ENCODE assay signal across 9 cellular contexts in the genomic region with DNA sequence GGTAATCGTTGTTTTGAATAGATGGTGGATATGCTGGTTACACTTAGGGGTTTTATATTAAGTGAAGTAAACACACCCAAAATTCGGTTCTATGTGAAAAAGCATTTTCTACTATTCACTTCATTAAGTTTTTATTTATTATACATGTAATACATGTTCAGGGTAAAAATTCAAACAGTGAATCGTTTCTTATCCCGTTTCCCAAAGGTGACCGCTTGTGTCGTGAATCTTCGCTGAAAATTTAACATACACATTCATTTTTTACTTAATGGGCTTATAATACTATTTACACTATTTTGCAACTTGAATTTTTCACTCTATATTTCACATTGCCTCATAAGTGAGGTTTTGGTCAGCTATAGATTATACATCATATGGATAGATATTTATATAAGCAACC. TPM values are rescaled to one million over a fixed set of nuclear protein-coding genes. Genes with fewer than 3 reads are reported as not detected.
A peak's percentile ranks its signal among the peaks of the same experiment; 100 is the strongest.
DNase-seq lines count a peak whose midpoint lies in the region; FAIRE-seq and TF ChIP-seq lines count a peak whose summit lies in the region.
"Had no signal": no experiment of that assay in that cellular context is flagged by ENCODE, and none has a peak within 500 bp of the region (broad histone marks: within the 10 kb centered on the region; RNA-seq: fewer than 3 reads in every experiment).

No MANE protein-coding gene starts in this region.

- peak overlapping the region; percentile 86 for H3K9ac ChIP-seq in keratinocyte (ENCODE audit: control insufficient read depth, extremely low read depth, insufficient read depth, low read length)

- no peak for TF ChIP-seq CTCF in keratinocyte (optimal IDR thresholded peaks at IDR 0.05 in 1 of 3, IDR thresholded peaks at IDR 0.05 in 1 of 3, conservative IDR thresholded peaks at IDR 0.05 in 1 of 3; ENCODE audit: extremely low read depth in 1 of 3, insufficient read depth in 2 of 3, low read length in 3 of 3)

- H3K27me3 ChIP-seq in ACC112 (ENCODE audit: insufficient read depth, low read length) = no peaks in the 10 kb centered on the region
- no peaks in the 10 kb centered on the region for H3K27me3 ChIP-seq in H7 (ENCODE audit: control insufficient read depth, insufficient read depth, low read length)
- H3K27me3 ChIP-seq in keratinocyte (ENCODE audit: control insufficient read depth, extremely low read depth, insufficient read depth, low read length) = no peaks in the 10 kb centered on the region
- H3K27me3 ChIP-seq in small intestine (ENCODE audit: control insufficient read depth in 2 of 2, insufficient read depth in 2 of 2, low read length in 2 of 2) = no peaks in the 10 kb centered on the region

- FAIRE-seq in keratinocyte (lab: Jason Lieb, UNC) (no peak), small intestine (lab: Jason Lieb, UNC) (no peak)

- no peak overlapping the region for H3K27ac Mint-ChIP-seq in activated naive CD8-positive, alpha-beta T cell treated with anti-CD3 and anti-CD28 coated beads for 36 hours

- peaks cover 34% of the 10 kb centered on the region for H3K4me1 Mint-ChIP-seq in activated naive CD8-positive, alpha-beta T cell treated with anti-CD3 and anti-CD28 coated beads for 36 hours

- no peak for DNase-seq in H7
- no peak for DNase-seq in activated naive CD8-positive, alpha-beta T cell treated with anti-CD3 and anti-CD28 coated beads for 36 hours
- DNase-seq in keratinocyte (ENCODE audit: low read depth, low spot score) = no peak
- DNase-seq in small intestine = no peak
- DNase-seq in islet precursor cell = no peak
- no peak for DNase-seq in medulla oblongata (ENCODE audit: extremely low spot score)
- no peak for DNase-seq in NCI-H226
- DNase-seq: NCI-H1092 treated with DMSO at 0.1 percent for 48 hours had no signal

- no peaks in the 10 kb centered on the region for H3K27me3 Mint-ChIP-seq in activated naive CD8-positive, alpha-beta T cell treated with anti-CD3 and anti-CD28 coated beads for 36 hours

- dilution Hi-C loops in keratinocyte (cut with MboI; ENCODE audit: extremely low pct_ligation_motif_present, low sequenced_read_pairs) = no loop called here

- peaks cover 2% of the 10 kb centered on the region for H4K20me1 ChIP-seq in keratinocyte (ENCODE audit: control insufficient read depth, extremely low read depth, insufficient read depth, low read length)

- H3K9me3 ChIP-seq in keratinocyte (ENCODE audit: control insufficient read depth, low read depth, low read length) (no peaks in the 10 kb centered on the region), small intestine (ENCODE audit: control insufficient read depth, low read depth) (no peaks in the 10 kb centered on the region)

- H3K79me2 ChIP-seq in ACC112 (ENCODE audit: control insufficient read depth, insufficient read depth, low read length, unreplicated experiment) (peaks cover 65% of the 10 kb centered on the region), keratinocyte (ENCODE audit: control insufficient read depth, insufficient read depth, low read length) (peaks cover 62% of the 10 kb centered on the region)

- no peaks in the 10 kb centered on the region for H3K9me3 Mint-ChIP-seq in activated naive CD8-positive, alpha-beta T cell treated with anti-CD3 and anti-CD28 coated beads for 36 hours

- H3K27ac ChIP-seq in ACC112 (ENCODE audit: low read depth, low read length) (peak overlapping the region; percentile 74), keratinocyte (ENCODE audit: control insufficient read depth, insufficient read depth, low read length) (peak overlapping the region; percentile 8), small intestine (ENCODE audit: low read depth in 1 of 2, low read length in 1 of 2) (no peak overlapping the region)

- peaks cover 10% of the 10 kb centered on the region; the same call in 1 of the 2 replicates for H3K36me3 ChIP-seq in ACC112 (ENCODE audit: insufficient read depth, low read length)
- peaks cover 2% of the 10 kb centered on the region for H3K36me3 ChIP-seq in H7 (replicated peaks; ENCODE audit: control insufficient read depth, insufficient read depth, low read length)
- peaks cover 0 to 8% of the 10 kb centered on the region in 2 experiments for H3K36me3 ChIP-seq in keratinocyte (ENCODE audit: control insufficient read depth in 2 of 2, extremely low read depth in 1 of 2, insufficient read depth in 2 of 2, low read length in 2 of 2)
- H3K36me3 ChIP-seq in small intestine (ENCODE audit: control insufficient read depth in 2 of 2, insufficient read depth in 2 of 2, low read length in 2 of 2) = no peaks in the 10 kb centered on the region

- H3K4me1 ChIP-seq in ACC112 (ENCODE audit: control insufficient read depth, insufficient read depth, low read length, unreplicated experiment) (peaks cover 43% of the 10 kb centered on the region), keratinocyte (ENCODE audit: control insufficient read depth, extremely low read depth, insufficient read depth, low read length) (peaks cover 23% of the 10 kb centered on the region), small intestine (ENCODE audit: control insufficient read depth in 2 of 2, insufficient read depth in 1 of 2, low read depth in 1 of 2, low read length in 1 of 2) (peaks cover 0 to 5% of the 10 kb centered on the region in 2 donors)

- WGBS in small intestine, 3 donors = 50 to 63% (median 53%) methylated on average over 7 of the region's 7 CpGs

- H3K4me3 ChIP-seq in ACC112 (ENCODE audit: low read depth, low read length) = peak overlapping the region; percentile 96
- H3K4me3 ChIP-seq in H7 (ENCODE audit: insufficient read depth, low read depth, low read length) = peak overlapping the region; percentile 89; the same call in 1 of the 2 replicates
- H3K4me3 ChIP-seq in keratinocyte (ENCODE audit: control insufficient read depth in 2 of 3, extremely low read depth in 1 of 3, insufficient read depth in 2 of 3, low read depth in 1 of 3, low read length in 3 of 3) = peak overlapping the region; percentile 85 to 99 (median 96)
- H3K4me3 ChIP-seq in small intestine (ENCODE audit: low read depth in 1 of 2, low read length in 2 of 2) = no peak overlapping the region

- H3K9me1 ChIP-seq in keratinocyte (ENCODE audit: control insufficient read depth, extremely low read depth, insufficient read depth, low read length) = no peaks in the 10 kb centered on the region

- peak overlapping the region; percentile 90 for H3K4me2 ChIP-seq in keratinocyte (ENCODE audit: control insufficient read depth, extremely low read depth, insufficient read depth, low read depth, low read length)

- peak overlapping the region; percentile 93 for H3K4me3 Mint-ChIP-seq in activated naive CD8-positive, alpha-beta T cell treated with anti-CD3 and anti-CD28 coated beads for 36 hours

- H3K36me3 Mint-ChIP-seq in activated naive CD8-positive, alpha-beta T cell treated with anti-CD3 and anti-CD28 coated beads for 36 hours = peaks cover 23% of the 10 kb centered on the region

- H2AFZ ChIP-seq in ACC112 (ENCODE audit: low read length, unreplicated experiment) (no peak overlapping the region), keratinocyte (ENCODE audit: control insufficient read depth, low read length) (no peak overlapping the region)

RNA-seq across cellular contexts. Expression of a gene that starts 24.5 kb away (rescaled TPM):
- total RNA-seq in H7 (2014; rRNA removed; shearing (Covaris generic)) = 394 and 404 TPM in 2 replicates
- 100 to 1,000 TPM; 270 to 277 TPM for total RNA-seq in activated naive CD8-positive, alpha-beta T cell treated with anti-CD3 and anti-CD28 coated beads for 36 hours
- polyA plus RNA-seq in keratinocyte = 88.1 to 130 TPM (median 115 TPM) in 3 replicates
- polyA plus RNA-seq in keratinocyte (2011; ENCODE audit: low read depth) = 70.0 TPM
- 72.4 and 129 TPM in 2 replicates for polyA plus RNA-seq in keratinocyte (2011; cell fraction: cytosol; rRNA removed)
- polyA plus RNA-seq in keratinocyte (2011; cell fraction: nucleus; rRNA removed) = 103 and 118 TPM in 2 replicates
- polyA plus RNA-seq in keratinocyte (2012; ENCODE audit: low replicate concordance) = 55.9 and 89.0 TPM in 2 replicates
- 72.7 to 200 TPM (median 108 TPM) in 3 replicates for polyA minus RNA-seq in keratinocyte
- 82.5 TPM for polyA minus RNA-seq in keratinocyte (2011; cell fraction: cytosol; rRNA and poly(A)+ RNA removed)
- polyA minus RNA-seq in keratinocyte (2011; cell fraction: nucleus; rRNA and poly(A)+ RNA removed) = 67.7 and 129 TPM in 2 replicates
- 10 to 100 TPM in 2 of 3 donors, 1 to 10 TPM in 1; 8.7 to 45.7 (median 15.7) TPM for polyA plus RNA-seq in small intestine

Comparison
In these comparisons a context has a peak if more than half of its experiments do, and no peak if none do; other contexts are left out.
1. H3K27ac ChIP-seq: peak in ACC112 (single experiment) and keratinocyte (single experiment); none in small intestine (0 of 2).
2. H3K4me3 ChIP-seq: peak in ACC112 (single experiment), H7 (single experiment) and keratinocyte (3 of 3); none in small intestine (0 of 2).